In the genomic region with DNA sequence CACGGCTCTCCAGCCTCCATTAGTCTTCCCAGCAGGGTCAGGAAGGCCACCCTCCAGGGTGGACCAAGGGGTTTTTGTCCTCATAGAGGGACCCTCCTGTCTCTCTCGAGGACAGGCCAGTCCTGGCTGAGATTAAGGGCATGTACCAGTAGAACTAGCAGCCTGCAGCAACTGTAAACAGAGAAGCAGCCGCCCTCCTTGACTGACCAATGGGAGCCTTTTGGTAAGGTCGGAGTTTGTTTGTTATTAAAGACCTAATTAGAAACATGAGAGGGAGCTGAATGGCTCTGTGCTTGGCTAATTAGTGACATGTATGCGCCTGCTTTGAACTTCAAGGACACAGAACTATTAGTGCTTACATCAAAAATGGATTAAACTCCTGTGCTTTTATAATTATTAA, we compare ENCODE assay signal across 10 cellular contexts.
DNase-seq lines count a peak whose midpoint lies in the region; ATAC-seq, FAIRE-seq and TF ChIP-seq lines count a peak whose summit lies in the region.
"Had no signal": no experiment of that assay in that cellular context is flagged by ENCODE, and none has a peak within 500 bp of the region (broad histone marks: within the 10 kb centered on the region; RNA-seq: fewer than 3 reads in every experiment).

No MANE protein-coding gene starts in this region.

- no peak for TF ChIP-seq CTCF in kidney (IDR thresholded peaks at IDR 0.05; ENCODE audit: borderline replicate concordance, extremely low read depth, insufficient read depth)

- no peaks in the 10 kb centered on the region for H3K9me3 Mint-ChIP-seq in stimulated activated naive CD8-positive, alpha-beta T cell treated with anti-CD3 and anti-CD28 coated beads, Interleukin-15, amount 100 ng/mL, for 72 hours

- H3K4me3 Mint-ChIP-seq in stimulated activated naive CD8-positive, alpha-beta T cell treated with anti-CD3 and anti-CD28 coated beads, Interleukin-15, amount 100 ng/mL, for 72 hours: no peak overlapping the region

- H3K9ac ChIP-seq in NT2/D1 (ENCODE audit: insufficient read length, low read depth) (peak overlapping the region; percentile 15), kidney (ENCODE audit: low read length in 2 of 2) (peak overlapping the region in 1 of 2 donors; percentile 74)

- WGBS in right cardiac atrium: 76% methylated on average over 5 of the region's 5 CpGs

- ATAC-seq in right cardiac atrium: no peak
- no peak for ATAC-seq in left ventricle myocardium superior
- ATAC-seq in stimulated activated naive CD8-positive, alpha-beta T cell treated with anti-CD3 and anti-CD28 coated beads, Interleukin-15, amount 100 ng/mL, for 72 hours: no peak
- ATAC-seq in GM21619 (IDR thresholded peaks at IDR 0.05; ENCODE audit: unreplicated experiment): no peak
- no peak for ATAC-seq in HG03442 (IDR thresholded peaks at IDR 0.05; ENCODE audit: unreplicated experiment)

- H3K9me3 ChIP-seq in right cardiac atrium (ENCODE audit: control insufficient read depth, low read length): no peaks in the 10 kb centered on the region
- no peaks in the 10 kb centered on the region for H3K9me3 ChIP-seq in NT2/D1 (ENCODE audit: insufficient read depth, low read length)
- no peaks in the 10 kb centered on the region for H3K9me3 ChIP-seq in kidney (ENCODE audit: control insufficient read depth in 1 of 2, low read length in 2 of 2)

- H3K27ac ChIP-seq in right cardiac atrium (ENCODE audit: low read length) (peak overlapping the region; percentile 7), kidney (ENCODE audit: low read depth in 2 of 2, low read length in 2 of 2) (peak overlapping the region; percentile 93 to 98)

- H3K4me1 ChIP-seq in right cardiac atrium (ENCODE audit: control insufficient read depth, insufficient read depth, low read length) (peaks cover 2% of the 10 kb centered on the region), NT2/D1 (ENCODE audit: insufficient read depth, insufficient read length) (peaks cover 11% of the 10 kb centered on the region), kidney (ENCODE audit: control insufficient read depth in 1 of 2, insufficient read depth in 1 of 2, low read depth in 1 of 2, low read length in 2 of 2) (peaks cover 36 to 46% of the 10 kb centered on the region in 2 donors)

- intact Hi-C loops in right cardiac atrium (cut with DNase I) (loop anchor here in 2 of 4 donors (5.0 to 10.0 kb wide), 2 partner anchors 68 to 420 kb away; no protein-coding TSS in a partner anchor), left ventricle myocardium superior (cut with micrococcal nuclease) (no loop called here), kidney (cut with DNase I) (loop anchor here (10.0 kb wide), 2 partner anchors 60 to 420 kb away; no protein-coding TSS in a partner anchor)

- H3K4me1 Mint-ChIP-seq in stimulated activated naive CD8-positive, alpha-beta T cell treated with anti-CD3 and anti-CD28 coated beads, Interleukin-15, amount 100 ng/mL, for 72 hours: peaks cover 14% of the 10 kb centered on the region

- peak overlapping the region in 1 of 2 donors; percentile 44 for H3K27ac Mint-ChIP-seq in stimulated activated naive CD8-positive, alpha-beta T cell treated with anti-CD3 and anti-CD28 coated beads, Interleukin-15, amount 100 ng/mL, for 72 hours

- H3K4me3 ChIP-seq in right cardiac atrium (ENCODE audit: low read length): no peak overlapping the region
- H3K4me3 ChIP-seq in NT2/D1 (ENCODE audit: insufficient read length, low read depth): no peak overlapping the region
- H3K4me3 ChIP-seq in kidney (ENCODE audit: low read length in 2 of 2): no peak overlapping the region

- FAIRE-seq in kidney (lab: Jason Lieb, UNC): peak; percentile 3
- FAIRE-seq: TTC549 had no signal

- H3K36me3 ChIP-seq in NT2/D1 (ENCODE audit: insufficient read depth, insufficient read length, low read length) (no peaks in the 10 kb centered on the region), kidney (ENCODE audit: control insufficient read depth in 1 of 2, insufficient read depth in 2 of 2, low read length in 2 of 2) (no peaks in the 10 kb centered on the region)

- no peaks in the 10 kb centered on the region for H3K27me3 Mint-ChIP-seq in stimulated activated naive CD8-positive, alpha-beta T cell treated with anti-CD3 and anti-CD28 coated beads, Interleukin-15, amount 100 ng/mL, for 72 hours

- H3K27me3 ChIP-seq in right cardiac atrium (ENCODE audit: control insufficient read depth, insufficient read depth) (no peaks in the 10 kb centered on the region), NT2/D1 (ENCODE audit: insufficient read depth, insufficient read length) (no peaks in the 10 kb centered on the region)

- DNase-seq in right cardiac atrium (no peak), left ventricle myocardium superior (no peak), NT2/D1 (ENCODE audit: low read depth, low spot score) (no peak), kidney (no peak), EL (no peak)
- no peak for DNase-seq in stimulated activated naive CD8-positive, alpha-beta T cell treated with anti-CD3 and anti-CD28 coated beads, Interleukin-15, amount 100 ng/mL, for 72 hours
- DNase-seq: OCI-M1 had no signal
